Comparison of ENCODE assay signal across 1 cellular context in genomic region chr12:39440781-39441180, GRCh38.
TF ChIP-seq lines count a peak whose summit lies in the region.

No MANE protein-coding gene starts in this region.

TF ChIP-seq in HEK293, 187 proteins besides CTCF, POLR2A, EP300 and RAD21 (continued from another document):
- no peak for TF ChIP-seq SP2 (tag by site-specific recombination; IDR thresholded peaks at IDR 0.05)
- 0 out of 2 replicates have a peak, but pooled peaks have one; percentile 11 for TF ChIP-seq ZBTB8A (tag by site-specific recombination; IDR thresholded peaks at IDR 0.05)
- peak; percentile 67 for TF ChIP-seq ZNF366 (tag by site-specific recombination; conservative IDR thresholded peaks at IDR 0.05)
- no peak for TF ChIP-seq ZNF830 (tag by site-specific recombination; IDR thresholded peaks at IDR 0.05; ENCODE audit: low read depth)
- TF ChIP-seq ZBTB7A (tag by site-specific recombination; IDR thresholded peaks at IDR 0.05; ENCODE audit: low read depth) = no peak
- TF ChIP-seq ZBTB20 (tag by site-specific recombination; IDR thresholded peaks at IDR 0.05) = 0 out of 2 replicates have a peak, but pooled peaks have one; percentile 55
- no peak for TF ChIP-seq ZBTB10 (tag by site-specific recombination; IDR thresholded peaks at IDR 0.05)
- no peak for TF ChIP-seq OVOL3 (tag by site-specific recombination; IDR thresholded peaks at IDR 0.05)
- no peak for TF ChIP-seq ZBTB44 (tag by site-specific recombination; IDR thresholded peaks at IDR 0.05)
- no peak for TF ChIP-seq HIC1 (tag by site-specific recombination; IDR thresholded peaks at IDR 0.05)
- 0 out of 2 replicates have a peak, but pooled peaks have one; percentile 47 for TF ChIP-seq ZNF335 (tag by site-specific recombination; conservative IDR thresholded peaks at IDR 0.05)
- TF ChIP-seq ZNF423 (tag by site-specific recombination; IDR thresholded peaks at IDR 0.05) = no peak
- no peak for TF ChIP-seq RBAK (tag by site-specific recombination; IDR thresholded peaks at IDR 0.05)
- TF ChIP-seq PBX3 (CRISPR knock-in tag; IDR thresholded peaks at IDR 0.05) = no peak
